Comparison of ENCODE assay signal across 12 cellular contexts in the genomic region with DNA sequence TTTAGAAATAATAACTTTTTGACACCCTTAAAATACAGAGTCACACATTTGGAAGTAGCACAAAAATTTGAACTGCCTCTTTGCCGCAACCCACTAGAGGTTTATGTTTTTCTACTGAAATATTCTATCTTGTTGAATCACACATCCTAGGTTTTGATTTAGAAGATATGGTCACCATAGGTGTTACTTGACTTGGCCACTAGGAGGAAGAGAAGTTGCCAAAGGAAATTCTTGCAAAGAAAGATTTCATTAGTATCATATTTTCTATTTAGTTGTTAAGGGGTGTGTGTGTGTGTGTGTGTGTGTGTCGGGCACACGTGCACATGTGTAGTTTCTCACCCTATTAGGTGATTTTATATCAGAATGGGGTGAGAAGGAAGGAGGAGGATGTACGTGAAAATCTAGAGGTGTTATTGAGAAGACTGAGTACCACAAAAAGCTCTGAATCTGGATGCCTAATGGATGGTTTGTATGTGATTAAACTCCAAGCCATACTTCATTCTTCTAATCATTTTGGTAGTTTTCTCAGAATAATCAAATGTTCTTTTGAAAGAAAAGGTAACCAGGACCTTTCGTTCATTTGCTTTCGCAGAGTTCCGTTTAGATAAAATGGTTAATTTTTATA. TPM values are rescaled to one million over a fixed set of nuclear protein-coding genes. Genes with fewer than 3 reads are reported as not detected.
DNase-seq lines count a peak whose midpoint lies in the region; ATAC-seq and TF ChIP-seq lines count a peak whose summit lies in the region.
"Had no signal": no experiment of that assay in that cellular context is flagged by ENCODE, and none has a peak within 500 bp of the region (broad histone marks: within the 10 kb centered on the region; RNA-seq: fewer than 3 reads in every experiment).

No MANE protein-coding gene starts in this region.

- H3K9me3 ChIP-seq in T-helper 17 cell (ENCODE audit: control insufficient read depth, low read length, poor library complexity, severe bottlenecking): no peaks in the 10 kb centered on the region
- H3K9me3 ChIP-seq in HAP-1: no peaks in the 10 kb centered on the region
- H3K9me3 ChIP-seq: gastroesophageal sphincter had no signal

- TF ChIP-seq CTCF in AG09309 (IDR thresholded peaks at IDR 0.05; ENCODE audit: control insufficient read depth, insufficient read depth, low read depth, low read length, missing control alignments) (peak; percentile 35), GM12875 (IDR thresholded peaks at IDR 0.05; ENCODE audit: borderline replicate concordance, insufficient read depth, low read depth, low read length) (peak; percentile 37; the same call in 1 of the 2 replicates)

- H3K27me3 Mint-ChIP-seq in T-helper 17 cell: no peaks in the 10 kb centered on the region

- H3K4me3 ChIP-seq in AG09309 (ENCODE audit: control insufficient read depth, low read depth, low read length) (no peak overlapping the region), GM12875 (ENCODE audit: low read depth, low read length) (no peak overlapping the region), HAP-1 (no peak overlapping the region)
- H3K4me3 ChIP-seq: gastroesophageal sphincter had no signal

- peaks cover 28% of the 10 kb centered on the region for H3K4me1 Mint-ChIP-seq in T-helper 17 cell

- no peaks in the 10 kb centered on the region for H3K27me3 ChIP-seq in HAP-1 (ENCODE audit: low read depth)
- H3K27me3 ChIP-seq: gastroesophageal sphincter had no signal

- no peak for DNase-seq in AG09309 (ENCODE audit: low read depth)
- DNase-seq in T-helper 17 cell: no peak
- peak; percentile 28 for DNase-seq in iris pigment epithelial cell (ENCODE audit: low read depth)
- no peak for DNase-seq in HAP-1 (ENCODE audit: low spot score in 2 of 2)
- DNase-seq in H4 (ENCODE audit: low spot score): no peak
- DNase-seq: activated CD4-positive, alpha-beta T cell treated with anti-CD3 and anti-CD28 coated beads for 1 hour; KG1; stimulated activated CD4-positive, alpha-beta T cell treated with anti-CD3 and anti-CD28 coated beads, Interleukin-2, amount 100 ng/mL, for 24 hours had no signal

- peak; percentile 39 for ATAC-seq in T-helper 17 cell
- no peak for ATAC-seq in activated CD4-positive, CD25-positive, alpha-beta regulatory T cell treated with anti-CD3 and anti-CD28 coated beads, Interleukin-2, amount 50 U/mL, for 24 hours
- ATAC-seq in GM19455 (IDR thresholded peaks at IDR 0.05; ENCODE audit: unreplicated experiment): no peak
- ATAC-seq: gastroesophageal sphincter had no signal

- in situ Hi-C loops in HAP-1 (cut with MboI; ENCODE audit: low sequenced_read_pairs): no loop called here

- H3K36me3 Mint-ChIP-seq in T-helper 17 cell (ENCODE audit: low read depth): no peaks in the 10 kb centered on the region

- no peaks in the 10 kb centered on the region for H3K36me3 ChIP-seq in HAP-1 (replicated peaks)
- H3K36me3 ChIP-seq: gastroesophageal sphincter had no signal

- no peak overlapping the region for H3K4me3 Mint-ChIP-seq in T-helper 17 cell

- no peak overlapping the region for H3K27ac Mint-ChIP-seq in T-helper 17 cell

- peaks cover 26% of the 10 kb centered on the region for H3K4me1 ChIP-seq in HAP-1

RNA-seq across cellular contexts. Expression of gene ZFAND6, which starts 31.5 kb away (rescaled TPM):
- total RNA-seq in T-helper 17 cell: 10 to 100 TPM; 85.5 to 91.6 TPM
- total RNA-seq in H4 (2014; rRNA removed; shearing (Covaris generic)): 140 and 179 TPM in 2 replicates
